ENCODE assay signal across 1 cellular context in the genomic region with DNA sequence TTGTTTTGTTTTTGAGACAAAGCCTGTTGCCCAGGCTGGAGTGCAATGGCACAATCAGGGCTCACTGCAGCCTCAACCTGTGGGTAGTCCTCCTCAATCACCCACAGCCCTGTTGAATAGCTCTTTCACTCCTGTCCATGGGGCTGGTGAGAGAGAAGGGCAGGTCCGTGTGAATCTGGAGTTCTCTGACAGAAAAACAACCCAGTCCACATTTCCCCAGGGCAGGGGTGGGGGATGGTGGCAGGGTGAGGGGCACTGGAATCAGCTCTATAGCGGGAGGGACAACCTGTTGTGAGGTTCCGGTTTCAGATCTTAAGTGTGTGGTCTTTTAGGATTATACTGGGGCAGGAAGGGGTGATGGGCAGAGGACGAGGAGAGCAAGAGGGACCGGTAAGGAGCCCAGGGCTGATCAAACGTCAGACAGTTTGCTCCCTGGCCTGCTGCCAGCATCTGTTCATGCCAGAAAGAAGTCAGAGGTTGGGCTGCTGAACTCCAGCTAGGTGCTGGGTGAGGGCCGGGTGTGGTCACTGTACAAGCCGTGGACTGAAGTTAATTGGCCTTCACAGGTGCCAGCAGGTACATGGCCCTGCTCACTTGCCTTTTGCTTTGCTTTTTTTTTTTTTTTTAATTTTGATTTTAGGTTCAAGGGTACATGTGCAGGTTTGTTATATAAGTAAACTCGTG.
TF ChIP-seq lines count a peak whose summit lies in the region.

No MANE protein-coding gene starts in this region.

TF ChIP-seq in HepG2, 621 proteins besides CTCF, POLR2A, EP300 and RAD21 (continued from another document):
- TF ChIP-seq, protein P1, sequence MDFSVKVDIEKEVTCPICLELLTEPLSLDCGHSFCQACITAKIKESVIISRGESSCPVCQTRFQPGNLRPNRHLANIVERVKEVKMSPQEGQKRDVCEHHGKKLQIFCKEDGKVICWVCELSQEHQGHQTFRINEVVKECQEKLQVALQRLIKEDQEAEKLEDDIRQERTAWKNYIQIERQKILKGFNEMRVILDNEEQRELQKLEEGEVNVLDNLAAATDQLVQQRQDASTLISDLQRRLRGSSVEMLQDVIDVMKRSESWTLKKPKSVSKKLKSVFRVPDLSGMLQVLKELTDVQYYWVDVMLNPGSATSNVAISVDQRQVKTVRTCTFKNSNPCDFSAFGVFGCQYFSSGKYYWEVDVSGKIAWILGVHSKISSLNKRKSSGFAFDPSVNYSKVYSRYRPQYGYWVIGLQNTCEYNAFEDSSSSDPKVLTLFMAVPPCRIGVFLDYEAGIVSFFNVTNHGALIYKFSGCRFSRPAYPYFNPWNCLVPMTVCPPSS (IDR thresholded peaks at IDR 0.05), result no peak
- TF ChIP-seq LCORL (IDR thresholded peaks at IDR 0.05) (peak; percentile 16; the same call in 1 of the 2 replicates), LCORL (CRISPR knock-in tag; IDR thresholded peaks at IDR 0.05) (no peak)
